In genomic region chr6:53306217-53306616, GRCh38 we compare ENCODE assay signal across 7 cellular contexts. TPM values are rescaled to one million over a fixed set of nuclear protein-coding genes. Genes with fewer than 3 reads are reported as not detected.
DNase-seq lines count a peak whose midpoint lies in the region; ATAC-seq and TF ChIP-seq lines count a peak whose summit lies in the region.
"Not testable (repeated sequence)": the region's sequence is repeated elsewhere in the genome, so short reads cannot be mapped to it uniquely, and the experiment has no call there.

No MANE protein-coding gene starts in this region.

- ATAC-seq in CD8-positive, alpha-beta T cell; T-helper 17 cell; activated naive CD8-positive, alpha-beta T cell treated with anti-CD3 and anti-CD28 coated beads, Interleukin-2, amount 10 ng/mL, durations not matched to agents 7 days and 5 days (ENCODE audit: low read depth); naive B cell (ENCODE audit: low read depth in 2 of 2): not testable (repeated sequence)

- intact Hi-C loops in CD8-positive, alpha-beta T cell (cut with DNase I, micrococcal nuclease), result loop anchor here in 1 of 2 experiments (10.0 kb wide), 1 partner anchor 489 kb away; the partner anchor contains the start of gene LRRC1

- peak overlapping the region; percentile 60 for H3K27ac Mint-ChIP-seq in CD8-positive, alpha-beta T cell
- H3K27ac Mint-ChIP-seq in T-helper 17 cell (peak overlapping the region; percentile 84), endothelial cell (ENCODE audit: unreplicated experiment) (peak overlapping the region; percentile 23), naive B cell (peak overlapping the region; percentile 14 to 68 (median 62))
- peak overlapping the region; percentile 91 for H3K27ac Mint-ChIP-seq in activated T-cell treated with anti-CD3 and anti-CD28 coated beads, Interleukin-2, amount 50 U/mL, for 24 hours
- peak overlapping the region; percentile 76 for H3K27ac Mint-ChIP-seq in activated naive CD8-positive, alpha-beta T cell treated with anti-CD3 and anti-CD28 coated beads, Interleukin-2, amount 10 ng/mL, durations not matched to agents 7 days and 5 days

- H3K27ac ChIP-seq in CD8-positive, alpha-beta T cell (ENCODE audit: low read depth, low read length), result not testable (repeated sequence)
- 0 out of 2 replicates have a peak overlapping the region, but pooled peaks have one; percentile 1 for H3K27ac ChIP-seq in OCI-LY3 (ENCODE audit: low read length)

- not testable (repeated sequence) for H3K4me3 ChIP-seq in CD8-positive, alpha-beta T cell (ENCODE audit: low read depth, low read length); OCI-LY3 (ENCODE audit: low read length)

- H3K79me2 ChIP-seq in OCI-LY3 (ENCODE audit: low read length), result peaks cover 78% of the 10 kb centered on the region

- H3K9ac ChIP-seq in OCI-LY3 (ENCODE audit: low read length), result not testable (repeated sequence)

- CTCF ChIA-PET in CD8-positive, alpha-beta T cell (lab: Charles Lee), result interaction anchor here (0.9 kb wide), 1 partner anchor 42 kb away, joined by 3 read pairs; the partner anchor contains the start of gene ELOVL5

- POLR2A ChIA-PET in CD8-positive, alpha-beta T cell (lab: Charles Lee), result interaction anchor here (1.4 kb wide), 1 partner anchor 10 kb away, joined by 4 read pairs; no protein-coding TSS in a partner anchor
- POLR2A ChIA-PET in activated naive CD8-positive, alpha-beta T cell treated with anti-CD3 and anti-CD28 coated beads, Interleukin-2, amount 10 ng/mL, durations not matched to agents 7 days and 5 days (lab: Charles Lee), result not testable (repeated sequence)

- H3K36me3 ChIP-seq in CD8-positive, alpha-beta T cell (ENCODE audit: insufficient read depth, low read length); OCI-LY3 (replicated peaks; ENCODE audit: low read depth, low read length): not testable (repeated sequence)

- H3K4me1 ChIP-seq in CD8-positive, alpha-beta T cell (ENCODE audit: insufficient read depth, low read length), result peaks cover 57% of the 10 kb centered on the region
- peaks cover 40% of the 10 kb centered on the region for H3K4me1 ChIP-seq in OCI-LY3 (ENCODE audit: low read length)

- H3K27me3 Mint-ChIP-seq in CD8-positive, alpha-beta T cell (ENCODE audit: low read depth); T-helper 17 cell; activated T-cell treated with anti-CD3 and anti-CD28 coated beads, Interleukin-2, amount 50 U/mL, for 24 hours; activated naive CD8-positive, alpha-beta T cell treated with anti-CD3 and anti-CD28 coated beads, Interleukin-2, amount 10 ng/mL, durations not matched to agents 7 days and 5 days; endothelial cell (ENCODE audit: unreplicated experiment); naive B cell: not testable (repeated sequence)

- H4K20me1 ChIP-seq in OCI-LY3 (ENCODE audit: insufficient read depth, low read length), result peaks cover 72% of the 10 kb centered on the region

- not testable (repeated sequence) for H2AFZ ChIP-seq in OCI-LY3 (ENCODE audit: low read depth, low read length)

- peak overlapping the region; percentile 10 for H3K4me2 ChIP-seq in OCI-LY3 (ENCODE audit: low read length)

- not testable (repeated sequence) for H3K9me3 Mint-ChIP-seq in CD8-positive, alpha-beta T cell; activated T-cell treated with anti-CD3 and anti-CD28 coated beads, Interleukin-2, amount 50 U/mL, for 24 hours; activated naive CD8-positive, alpha-beta T cell treated with anti-CD3 and anti-CD28 coated beads, Interleukin-2, amount 10 ng/mL, durations not matched to agents 7 days and 5 days; endothelial cell (ENCODE audit: unreplicated experiment); naive B cell

- not testable (repeated sequence) for DNase-seq in CD8-positive, alpha-beta T cell; T-helper 17 cell; activated T-cell treated with anti-CD3 and anti-CD28 coated beads, Interleukin-2, amount 50 U/mL, for 24 hours; activated naive CD8-positive, alpha-beta T cell treated with anti-CD3 and anti-CD28 coated beads, Interleukin-2, amount 10 ng/mL, durations not matched to agents 7 days and 5 days; endothelial cell (ENCODE audit: low spot score); naive B cell

- H3K36me3 Mint-ChIP-seq in CD8-positive, alpha-beta T cell; T-helper 17 cell (ENCODE audit: low read depth); activated naive CD8-positive, alpha-beta T cell treated with anti-CD3 and anti-CD28 coated beads, Interleukin-2, amount 10 ng/mL, durations not matched to agents 7 days and 5 days; endothelial cell (ENCODE audit: low read depth, unreplicated experiment); naive B cell: not testable (repeated sequence)
- peaks cover 34% of the 10 kb centered on the region for H3K36me3 Mint-ChIP-seq in activated T-cell treated with anti-CD3 and anti-CD28 coated beads, Interleukin-2, amount 50 U/mL, for 24 hours (ENCODE audit: low read depth)

- peaks cover 83% of the 10 kb centered on the region for H3K4me1 Mint-ChIP-seq in CD8-positive, alpha-beta T cell (ENCODE audit: low read depth)
- H3K4me1 Mint-ChIP-seq in T-helper 17 cell (peaks cover 70% of the 10 kb centered on the region), endothelial cell (ENCODE audit: unreplicated experiment) (peaks cover 52% of the 10 kb centered on the region), naive B cell (peaks cover 71 to 84% (median 71%) of the 10 kb centered on the region in 3 donors)
- H3K4me1 Mint-ChIP-seq in activated T-cell treated with anti-CD3 and anti-CD28 coated beads, Interleukin-2, amount 50 U/mL, for 24 hours (ENCODE audit: low read depth), result peaks cover 84% of the 10 kb centered on the region
- peaks cover 73% of the 10 kb centered on the region for H3K4me1 Mint-ChIP-seq in activated naive CD8-positive, alpha-beta T cell treated with anti-CD3 and anti-CD28 coated beads, Interleukin-2, amount 10 ng/mL, durations not matched to agents 7 days and 5 days

- not testable (repeated sequence) for H3K9me3 ChIP-seq in CD8-positive, alpha-beta T cell (ENCODE audit: low read length); OCI-LY3 (ENCODE audit: insufficient read depth, low read length); T-helper 17 cell (ENCODE audit: control insufficient read depth, low read length, poor library complexity, severe bottlenecking)

- H3K4me3 Mint-ChIP-seq in CD8-positive, alpha-beta T cell; activated T-cell treated with anti-CD3 and anti-CD28 coated beads, Interleukin-2, amount 50 U/mL, for 24 hours; activated naive CD8-positive, alpha-beta T cell treated with anti-CD3 and anti-CD28 coated beads, Interleukin-2, amount 10 ng/mL, durations not matched to agents 7 days and 5 days; endothelial cell (ENCODE audit: unreplicated experiment): not testable (repeated sequence)
- H3K4me3 Mint-ChIP-seq in T-helper 17 cell (peak overlapping the region; percentile 21), naive B cell (peak overlapping the region in 3 of 8 donors; percentile 19 to 61 (median 41))

- H3K27me3 ChIP-seq in CD8-positive, alpha-beta T cell (ENCODE audit: insufficient read depth, low read length); OCI-LY3 (ENCODE audit: low read depth, low read length): not testable (repeated sequence)

- TF ChIP-seq CTCF in CD8-positive, alpha-beta T cell (IDR thresholded peaks at IDR 0.05); OCI-LY3 (IDR thresholded peaks at IDR 0.05; ENCODE audit: low read depth, low read length); endothelial cell (IDR thresholded peaks at IDR 0.05; ENCODE audit: unreplicated experiment): not testable (repeated sequence)

RNA-seq across cellular contexts. Expression of gene ELOVL5, which starts 42.5 kb away (rescaled TPM):
- total RNA-seq in CD8-positive, alpha-beta T cell, result 10 to 100 TPM; 79.1 to 82.7 TPM
- total RNA-seq in T-helper 17 cell, result 100 to 1,000 TPM; 121 to 147 TPM
- total RNA-seq in activated naive CD8-positive, alpha-beta T cell treated with anti-CD3 and anti-CD28 coated beads, Interleukin-2, amount 10 ng/mL, durations not matched to agents 7 days and 5 days, result 100 to 1,000 TPM; 101 to 110 TPM
- total RNA-seq in endothelial cell (ENCODE audit: unreplicated experiment), result 163 TPM
- 100 to 1,000 TPM; 124 to 200 (median 166) TPM for polyA plus RNA-seq in naive B cell (ENCODE audit: low read depth in 6 of 6)

Comparison
In these comparisons a context has a peak if more than half of its experiments do, and no peak if none do; other contexts are left out.
1. H3K27ac Mint-ChIP-seq: peak in every context shown above with its lines; median percentile 91 in activated T-cell treated with anti-CD3 and anti-CD28 coated beads, Interleukin-2, amount 50 U/mL, for 24 hours; 84 in T-helper 17 cell; 76 in activated naive CD8-positive, alpha-beta T cell treated with anti-CD3 and anti-CD28 coated beads, Interleukin-2, amount 10 ng/mL, durations not matched to agents 7 days and 5 days; 62 in naive B cell; 60 in CD8-positive, alpha-beta T cell; 23 in endothelial cell.